In the genomic region with DNA sequence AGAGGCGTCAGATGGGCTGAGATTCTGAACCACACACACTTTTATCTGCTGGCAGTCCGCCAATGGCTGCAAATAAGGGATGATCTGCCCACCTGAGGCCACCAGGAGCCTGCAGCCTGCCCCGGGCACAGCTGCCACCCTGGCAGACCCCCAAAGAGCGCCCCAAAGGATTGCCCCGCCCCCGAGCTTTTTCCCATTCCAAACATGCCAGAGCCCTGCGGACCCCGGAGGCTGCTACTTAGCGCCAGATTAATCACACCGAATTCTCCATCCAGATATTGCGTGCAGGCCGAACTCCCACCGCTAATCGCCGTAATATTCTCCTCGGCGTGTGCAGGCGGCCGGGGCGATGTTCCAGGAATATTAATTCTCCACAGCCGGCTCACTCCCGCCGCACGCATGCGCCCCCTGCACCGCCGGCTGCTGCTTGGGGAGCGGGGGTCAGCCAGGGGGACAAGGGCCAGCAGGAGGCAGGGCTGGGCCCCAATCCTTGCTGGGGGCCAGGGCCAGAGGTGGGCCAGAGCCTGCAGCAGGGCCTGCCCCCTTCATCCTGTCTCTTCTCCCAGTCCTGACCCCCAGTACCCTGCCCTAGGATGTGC, we compare ENCODE assay signal across 19 cellular contexts. TPM values are rescaled to one million over a fixed set of nuclear protein-coding genes. Genes with fewer than 3 reads are reported as not detected.
DNase-seq lines count a peak whose midpoint lies in the region; ATAC-seq and TF ChIP-seq lines count a peak whose summit lies in the region.
"Had no signal": no experiment of that assay in that cellular context is flagged by ENCODE, and none has a peak within 500 bp of the region (broad histone marks: within the 10 kb centered on the region; RNA-seq: fewer than 3 reads in every experiment).

No MANE protein-coding gene starts in this region.

- intact Hi-C loops in CD4-positive, alpha-beta T cell (cut with DNase I, micrococcal nuclease) = no loop called here
- intact Hi-C loops in mucosa of descending colon (cut with DNase I, micrococcal nuclease) = no loop called here

- H3K4me3 Mint-ChIP-seq in CD4-positive, alpha-beta T cell = no peak overlapping the region
- H3K4me3 Mint-ChIP-seq in WTC11 = no peak overlapping the region
- H3K4me3 Mint-ChIP-seq: T-helper 17 cell had no signal

- no peak overlapping the region for H3K56ac ChIP-seq in mesendoderm (ENCODE audit: low read length)

- H3K23ac ChIP-seq in mesendoderm (ENCODE audit: low read length) = no peak overlapping the region

- CTCF ChIA-PET in CD4-positive, alpha-beta T cell (lab: Charles Lee) = no interaction called here
- CTCF ChIA-PET in WTC11 (lab: Charles Lee) = no interaction called here

- H3K4me1 ChIP-seq in mucosa of descending colon (ENCODE audit: low read depth) = peaks cover 33% of the 10 kb centered on the region
- H3K4me1 ChIP-seq in mesendoderm (ENCODE audit: control insufficient read depth, low read depth, low read length) = no peaks in the 10 kb centered on the region
- H3K4me1 ChIP-seq: right lobe of liver had no signal

- no peaks in the 10 kb centered on the region for H3K9me3 ChIP-seq in CD4-positive, alpha-beta T cell (ENCODE audit: control insufficient read depth, low read length)
- H3K9me3 ChIP-seq in mucosa of descending colon = no peaks in the 10 kb centered on the region
- H3K9me3 ChIP-seq: neutrophil, right lobe of liver had no signal

- no peak overlapping the region for H2BK15ac ChIP-seq in mesendoderm (replicated peaks; ENCODE audit: low read depth)

- no peak overlapping the region for H3K4me2 ChIP-seq in mesendoderm (ENCODE audit: low read length)
- H3K4me2 ChIP-seq: hepatocyte had no signal

- no peaks in the 10 kb centered on the region for H3K9me3 Mint-ChIP-seq in CD4-positive, alpha-beta T cell
- H3K9me3 Mint-ChIP-seq in WTC11 = no peaks in the 10 kb centered on the region

- H3K79me1 ChIP-seq in mesendoderm (ENCODE audit: low read length) = no peaks in the 10 kb centered on the region

- peak overlapping the region; percentile 33 for H3K27ac Mint-ChIP-seq in CD4-positive, alpha-beta T cell
- H3K27ac Mint-ChIP-seq in WTC11 = 0 out of 2 replicates have a peak overlapping the region, but pooled peaks have one; percentile 63
- H3K27ac Mint-ChIP-seq: T-helper 17 cell had no signal

- ATAC-seq in CD4-positive, alpha-beta T cell (ENCODE audit: poor library complexity) = no peak
- ATAC-seq in WTC11 = no peak
- ATAC-seq in mucosa of descending colon = no peak
- ATAC-seq in HG03045 (IDR thresholded peaks at IDR 0.05; ENCODE audit: unreplicated experiment) = no peak
- ATAC-seq in HG03280 (IDR thresholded peaks at IDR 0.05; ENCODE audit: unreplicated experiment) = no peak
- ATAC-seq: right lobe of liver, T-helper 17 cell had no signal

- H3K4ac ChIP-seq in mesendoderm (ENCODE audit: low read depth, low read length) = no peak overlapping the region

- peaks cover 59% of the 10 kb centered on the region for H3K4me1 Mint-ChIP-seq in CD4-positive, alpha-beta T cell (ENCODE audit: low read depth)
- peaks cover 41% of the 10 kb centered on the region for H3K4me1 Mint-ChIP-seq in WTC11

- no peak overlapping the region for H4K8ac ChIP-seq in mesendoderm (ENCODE audit: low read depth, low read length)

- H3K9ac ChIP-seq in mesendoderm (ENCODE audit: low read length) = no peak overlapping the region

- H3K18ac ChIP-seq in mesendoderm (ENCODE audit: low read length) = no peak overlapping the region

- no peak overlapping the region for H2AK5ac ChIP-seq in mesendoderm (ENCODE audit: low read length)

- H3K27me3 ChIP-seq in CD4-positive, alpha-beta T cell (ENCODE audit: control insufficient read depth, insufficient read depth, low read length) = no peaks in the 10 kb centered on the region
- H3K27me3 ChIP-seq in mesendoderm (ENCODE audit: insufficient read depth, low read length, poor library complexity) = no peaks in the 10 kb centered on the region
- H3K27me3 ChIP-seq: hepatocyte had no signal

- no peak overlapping the region for H3K27ac ChIP-seq in CD4-positive, alpha-beta T cell (ENCODE audit: low read depth, low read length)
- H3K27ac ChIP-seq in mesendoderm (ENCODE audit: low read depth, low read length) = no peak overlapping the region
- H3K27ac ChIP-seq: hepatocyte, neutrophil, right lobe of liver had no signal

- H3K36me3 Mint-ChIP-seq in CD4-positive, alpha-beta T cell (ENCODE audit: low read depth) = no peaks in the 10 kb centered on the region
- no peaks in the 10 kb centered on the region for H3K36me3 Mint-ChIP-seq in WTC11

- H3K27me3 Mint-ChIP-seq in CD4-positive, alpha-beta T cell = no peaks in the 10 kb centered on the region
- peaks cover 28% of the 10 kb centered on the region for H3K27me3 Mint-ChIP-seq in WTC11 (ENCODE audit: low read depth)
- H3K27me3 Mint-ChIP-seq: T-helper 17 cell had no signal

- no peaks in the 10 kb centered on the region for H3K79me2 ChIP-seq in mesendoderm (ENCODE audit: control insufficient read depth, insufficient read depth, low read length)
- H3K79me2 ChIP-seq: hepatocyte had no signal

- no peak overlapping the region for H3K4me3 ChIP-seq in mucosa of descending colon
- H3K4me3 ChIP-seq in mesendoderm (ENCODE audit: low read length) = no peak overlapping the region
- H3K4me3 ChIP-seq: hepatocyte, right lobe of liver had no signal

- TF ChIP-seq CTCF in CD4-positive, alpha-beta T cell (IDR thresholded peaks at IDR 0.05) = no peak
- TF ChIP-seq CTCF in WTC11 (IDR thresholded peaks at IDR 0.05) (no peak), mucosa of descending colon (IDR thresholded peaks at IDR 0.05) (no peak)

- H2BK120ac ChIP-seq in mesendoderm (ENCODE audit: low read depth, low read length) = no peak overlapping the region

- H4K5ac ChIP-seq in mesendoderm (ENCODE audit: low read length) = no peak overlapping the region

- WGBS in mesendoderm (ENCODE audit: extremely low coverage, insufficient coverage, low lambda C conversion rate) = no CpG with 5 or more reads among the region's 28 CpGs

- DNase-seq in CD4-positive, alpha-beta T cell = no peak
- peak; percentile 57 for DNase-seq in NCI-H1105 (lab: John Stamatoyannopoulos, UW)
- DNase-seq in WTC11 (ENCODE audit: low spot score) = no peak
- DNase-seq in mucosa of descending colon = peak in 2 of 3 donors; percentile 31 to 37
- no peak for DNase-seq in mesendoderm
- no peak for DNase-seq in cortex of kidney (lab: John Stamatoyannopoulos, UW)
- DNase-seq: activated CD4-positive, alpha-beta T cell treated with anti-CD3 and anti-CD28 coated beads for 1 hour; activated effector memory CD4-positive, alpha-beta T cell treated with anti-CD3 and anti-CD28 coated beads, Interleukin-2, amount 50 U/mL, for 16 hours; KBM-7; NCI-H226; right lobe of liver; SHP77 treated with DMSO at 0.1 percent for 48 hours; stimulated activated CD4-positive, alpha-beta T cell treated with anti-CD3 and anti-CD28 coated beads, Interleukin-4, amount 100 ng/mL, for 4 hours; stimulated activated CD8-positive, alpha-beta memory T cell treated with anti-CD3 and anti-CD28 coated beads, Interleukin-4, amount 100 ng/mL, for 48 hours; T-helper 17 cell had no signal

- H2BK5ac ChIP-seq in mesendoderm (ENCODE audit: low read length) = no peak overlapping the region

- H3K36me3 ChIP-seq in mucosa of descending colon (ENCODE audit: low read depth) (no peaks in the 10 kb centered on the region), mesendoderm (ENCODE audit: control insufficient read depth, insufficient read depth, low read length) (no peaks in the 10 kb centered on the region)
- H3K36me3 ChIP-seq: neutrophil, right lobe of liver had no signal

- POLR2A ChIA-PET in CD4-positive, alpha-beta T cell (lab: Charles Lee) = no interaction called here
- POLR2A ChIA-PET in WTC11 (lab: Charles Lee) = no interaction called here

TF ChIP-seq in WTC11, 78 proteins besides CTCF, POLR2A, EP300 and RAD21:
- TF ChIP-seq, protein P1, sequence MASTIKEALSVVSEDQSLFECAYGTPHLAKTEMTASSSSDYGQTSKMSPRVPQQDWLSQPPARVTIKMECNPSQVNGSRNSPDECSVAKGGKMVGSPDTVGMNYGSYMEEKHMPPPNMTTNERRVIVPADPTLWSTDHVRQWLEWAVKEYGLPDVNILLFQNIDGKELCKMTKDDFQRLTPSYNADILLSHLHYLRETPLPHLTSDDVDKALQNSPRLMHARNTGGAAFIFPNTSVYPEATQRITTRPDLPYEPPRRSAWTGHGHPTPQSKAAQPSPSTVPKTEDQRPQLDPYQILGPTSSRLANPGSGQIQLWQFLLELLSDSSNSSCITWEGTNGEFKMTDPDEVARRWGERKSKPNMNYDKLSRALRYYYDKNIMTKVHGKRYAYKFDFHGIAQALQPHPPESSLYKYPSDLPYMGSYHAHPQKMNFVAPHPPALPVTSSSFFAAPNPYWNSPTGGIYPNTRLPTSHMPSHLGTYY (CRISPR knock-in tag; IDR thresholded peaks at IDR 0.05) = no peak
- TF ChIP-seq KAT7 (CRISPR knock-in tag; IDR thresholded peaks at IDR 0.05; ENCODE audit: borderline replicate concordance) (no peak), IRF2 (CRISPR knock-in tag; IDR thresholded peaks at IDR 0.05; ENCODE audit: borderline replicate concordance, low read depth) (no peak)

RNA-seq across cellular contexts. Expression of a gene that starts 19.3 kb away (rescaled TPM):
- 10 to 100 TPM; 61.6 to 64.1 TPM for total RNA-seq in CD4-positive, alpha-beta T cell
- 68.6 to 77.0 TPM (median 74.3 TPM) in 3 replicates for total RNA-seq in WTC11 (2021)
- 10 to 100 TPM; 50.6 to 62.8 (median 58.2) TPM for total RNA-seq in mucosa of descending colon
- 28.5 TPM for polyA plus RNA-seq in mesendoderm (2013, experiment 1 of 2)
- polyA plus RNA-seq in mesendoderm (2013, experiment 2 of 2) = 28.6 TPM

Comparison
In these comparisons a context has a peak if more than half of its experiments do, and no peak if none do; other contexts are left out.
1. DNase-seq: peak in NCI-H1105 (single experiment) and mucosa of descending colon (2 of 3); none in CD4-positive, alpha-beta T cell (0 of 10), WTC11 (single experiment), mesendoderm (single experiment) and cortex of kidney (single experiment).